ENCODE assay signal across 35 cellular contexts in the genomic region with DNA sequence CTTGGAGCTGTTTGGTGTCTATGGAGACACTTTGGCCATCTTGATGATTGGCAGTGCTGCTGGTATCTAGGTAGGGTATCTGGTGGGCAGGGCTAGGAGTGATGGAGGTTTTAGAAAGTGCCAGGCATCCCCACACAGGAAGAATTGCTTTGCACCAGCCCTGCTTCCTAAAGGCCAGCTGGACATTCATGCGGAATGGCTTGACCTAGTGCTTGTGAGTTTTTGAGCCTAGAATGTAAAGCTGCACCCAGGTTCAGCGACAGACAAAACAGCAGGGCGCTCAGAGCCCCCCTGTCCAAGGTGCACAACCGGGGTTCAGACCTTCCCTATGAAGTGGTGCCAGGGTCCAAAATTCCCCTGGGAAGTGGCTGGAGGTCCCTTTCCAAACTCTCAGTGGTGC.
"Had no signal": no experiment of that assay in that cellular context is flagged by ENCODE, and none has a peak within 500 bp of the region (broad histone marks: within the 10 kb centered on the region; RNA-seq: fewer than 3 reads in every experiment).

No MANE protein-coding gene starts in this region.

- H3K36me3 ChIP-seq: MG63 had no signal

- H3K9me3 ChIP-seq: MG63 had no signal

- H3K4me3 ChIP-seq: MG63 had no signal

- DNase-seq: Karpas-422, Kasumi-1, MG63, MM.1S, MV-4-11, NCI-H1048, NCI-H1092, NCI-H1092 treated with DMSO at 0.1 percent for 48 hours, NCI-H1105, NCI-H1105 treated with DMSO at 0.1 percent for 48 hours, NCI-H1417, NCI-H1417 treated with DMSO at 0.1 percent for 48 hours, NCI-H1436, NCI-H1436 treated with DMSO at 0.1 percent for 48 hours, NCI-H146, NCI-H1694, NCI-H1694 treated with DMSO at 0.1 percent for 48 hours, NCI-H187, NCI-H187 treated with DMSO at 0.1 percent for 48 hours, NCI-H1930, NCI-H2029, NCI-H2029 treated with DMSO at 0.1 percent for 48 hours, NCI-H2081, NCI-H2081 treated with DMSO at 0.1 percent for 48 hours, NCI-H2107, NCI-H2171, NCI-H2171 treated with DMSO at 0.1 percent for 48 hours, NCI-H2227 treated with DMSO at 0.1 percent for 48 hours, NCI-H226, NCI-H345, NCI-H446, NCI-H446 treated with DMSO at 0.1 percent for 48 hours, NCI-H510A, NCI-H510A treated with DMSO at 0.1 percent for 48 hours, NCI-H524 had no signal
